In the genomic region with DNA sequence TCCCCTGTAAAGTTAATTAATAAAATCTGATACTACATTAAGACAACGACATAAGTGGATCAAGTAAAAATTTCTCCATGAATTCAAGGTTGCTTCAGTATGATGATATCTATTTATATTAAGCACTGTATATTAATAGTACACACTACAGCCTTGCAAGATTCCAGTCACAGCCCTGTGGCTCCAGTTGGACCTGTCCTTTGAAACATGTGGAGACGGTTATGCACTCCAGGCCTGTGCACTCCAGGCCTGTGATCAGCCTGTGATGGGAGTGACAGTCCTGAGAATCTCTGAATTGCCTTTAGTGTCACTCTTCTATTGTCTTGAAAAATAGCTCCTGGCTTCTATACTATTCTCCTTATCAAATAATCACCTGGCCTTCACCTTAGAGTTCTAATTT, we compare ENCODE assay signal across 15 cellular contexts.
"Had no signal": no experiment of that assay in that cellular context is flagged by ENCODE, and none has a peak within 500 bp of the region (broad histone marks: within the 10 kb centered on the region; RNA-seq: fewer than 3 reads in every experiment).

No MANE protein-coding gene starts in this region.

- H3K9me3 ChIP-seq: esophagus muscularis mucosa, lower lobe of right lung, mucosa of descending colon had no signal

- DNase-seq: dermis blood vessel endothelial cell; dorsolateral prefrontal cortex; effector CD4-positive, alpha-beta T cell; effector memory CD4-positive, alpha-beta T cell; foreskin keratinocyte; heart right ventricle; hippocampal formation; left cardiac atrium; left lung; lower lobe of right lung; mesenchymal stem cell; mucosa of descending colon had no signal

- ATAC-seq: foreskin keratinocyte, gastroesophageal sphincter, left cardiac atrium, left lung, lower lobe of right lung, mucosa of descending colon had no signal

- H3K36me3 ChIP-seq: esophagus muscularis mucosa, gastroesophageal sphincter, heart right ventricle, left lung, lower lobe of right lung had no signal

- H3K27me3 ChIP-seq: esophagus muscularis mucosa, foreskin keratinocyte, gastroesophageal sphincter, heart right ventricle, left lung had no signal

- H3K27ac ChIP-seq: coronary artery, dorsolateral prefrontal cortex, esophagus muscularis mucosa, foreskin keratinocyte, gastroesophageal sphincter, heart right ventricle, left lung, lower lobe of right lung had no signal

- H3K4me1 ChIP-seq: esophagus muscularis mucosa, foreskin keratinocyte, gastroesophageal sphincter, heart right ventricle, left lung, lower lobe of right lung had no signal

- H3K4me3 ChIP-seq: coronary artery, dorsolateral prefrontal cortex, esophagus muscularis mucosa, gastroesophageal sphincter, heart right ventricle, left lung, lower lobe of right lung, mucosa of descending colon had no signal
